Comparison of ENCODE assay signal across 8 cellular contexts in the genomic region with DNA sequence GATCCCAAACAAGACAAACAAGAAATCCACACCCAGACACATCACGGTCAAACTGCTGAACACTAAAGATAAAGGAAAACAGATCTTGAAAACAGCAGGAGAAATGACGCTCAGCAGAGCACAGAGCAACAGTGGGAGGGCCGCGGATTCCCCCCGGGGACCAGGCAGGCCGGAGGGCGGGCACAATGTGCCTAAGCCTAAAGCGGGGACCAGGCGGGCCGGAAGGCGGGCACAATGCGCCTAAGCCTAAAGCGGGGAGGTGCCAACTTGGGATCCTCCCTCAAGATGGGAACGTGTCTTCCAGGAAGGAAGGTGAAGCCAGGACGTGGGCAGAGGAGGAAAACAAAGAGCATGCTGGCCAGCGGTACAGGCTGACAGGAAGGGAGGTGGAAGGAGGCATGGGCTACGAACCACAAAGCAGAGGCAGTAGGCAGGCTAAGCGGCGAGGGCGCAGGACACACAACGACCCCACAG. TPM values are rescaled to one million over a fixed set of nuclear protein-coding genes. Genes with fewer than 3 reads are reported as not detected.
DNase-seq lines count a peak whose midpoint lies in the region; ATAC-seq and TF ChIP-seq lines count a peak whose summit lies in the region.

No MANE protein-coding gene starts in this region.

- 0 out of 2 replicates have a peak overlapping the region, but pooled peaks have one; percentile 11 for H3K4me2 ChIP-seq in OCI-LY1 (ENCODE audit: low read length)

- no TSS peak for BruUV-seq in Calu3 (replicated peaks; lab: Mats Ljungman, UMichigan)

- no peaks in the 10 kb centered on the region for H3K9me2 ChIP-seq in OCI-LY1 (ENCODE audit: low read depth, low read length)

- H3K36me3 Mint-ChIP-seq in naive thymus-derived CD4-positive, alpha-beta T cell = peaks cover 0 to 4% (median 0%) of the 10 kb centered on the region in 5 donors
- H3K36me3 Mint-ChIP-seq in Calu3 (ENCODE audit: insufficient read depth, unreplicated experiment) = no peaks in the 10 kb centered on the region

- no peak for ATAC-seq in naive thymus-derived CD4-positive, alpha-beta T cell

- peak; percentile 94 for DNase-seq in H7
- peak; percentile 60 for DNase-seq in epithelial cell of esophagus (ENCODE audit: low read depth)
- no peak for DNase-seq in naive thymus-derived CD4-positive, alpha-beta T cell
- DNase-seq in effector CD4-positive, alpha-beta T cell = no peak
- no peak for DNase-seq in effector memory CD4-positive, alpha-beta T cell
- DNase-seq in Calu3 = no peak

- H3F3A ChIP-seq in OCI-LY1 (ENCODE audit: insufficient read depth, low read length) = no peaks in the 10 kb centered on the region

- peaks cover 0 to 15% (median 4%) of the 10 kb centered on the region in 5 donors for H3K27me3 Mint-ChIP-seq in naive thymus-derived CD4-positive, alpha-beta T cell
- no peaks in the 10 kb centered on the region for H3K27me3 Mint-ChIP-seq in Calu3 (ENCODE audit: unreplicated experiment)

- POLR2A ChIA-PET in naive thymus-derived CD4-positive, alpha-beta T cell (lab: Charles Lee) = no interaction called here

- H3K4me1 Mint-ChIP-seq in naive thymus-derived CD4-positive, alpha-beta T cell = peaks cover 5 to 18% (median 13%) of the 10 kb centered on the region in 7 donors
- no peaks in the 10 kb centered on the region for H3K4me1 Mint-ChIP-seq in Calu3 (ENCODE audit: low read depth, unreplicated experiment)

- no peaks in the 10 kb centered on the region for H4K20me1 ChIP-seq in OCI-LY1 (ENCODE audit: insufficient read depth, low read length)

- H3K79me2 ChIP-seq in OCI-LY1 (ENCODE audit: insufficient read depth, low read length) = no peaks in the 10 kb centered on the region

- no peak overlapping the region for H2AFZ ChIP-seq in OCI-LY1 (ENCODE audit: low read length)

- H3K4me3 ChIP-seq in GM08714 (ENCODE audit: low read length) (peak overlapping the region; percentile 35; the same call in 1 of the 2 replicates), H7 (ENCODE audit: insufficient read depth, low read depth, low read length) (no peak overlapping the region), OCI-LY1 (ENCODE audit: low read depth, low read length, poor library complexity, severe bottlenecking) (no peak overlapping the region), epithelial cell of esophagus (ENCODE audit: low read length) (no peak overlapping the region)
- H3K4me3 ChIP-seq in naive thymus-derived CD4-positive, alpha-beta T cell (ENCODE audit: low read length) = no peak overlapping the region
- no peak overlapping the region for H3K4me3 ChIP-seq in effector memory CD4-positive, alpha-beta T cell (ENCODE audit: insufficient read depth, low read depth, low read length, poor library complexity, severe bottlenecking)

- peak overlapping the region in 7 of 10 donors; percentile 6 to 85 (median 38) for H3K4me3 Mint-ChIP-seq in naive thymus-derived CD4-positive, alpha-beta T cell
- H3K4me3 Mint-ChIP-seq in Calu3 (ENCODE audit: low read depth, unreplicated experiment) = no peak overlapping the region

- H3K9ac ChIP-seq in OCI-LY1 (ENCODE audit: low read length) = no peak overlapping the region

- H3K9me3 Mint-ChIP-seq in naive thymus-derived CD4-positive, alpha-beta T cell = no peaks in the 10 kb centered on the region
- no peaks in the 10 kb centered on the region for H3K9me3 Mint-ChIP-seq in Calu3 (ENCODE audit: low read depth, unreplicated experiment)

- no peak overlapping the region for H3K27ac ChIP-seq in OCI-LY1 (ENCODE audit: low read depth, low read length, poor library complexity, severe bottlenecking)
- H3K27ac ChIP-seq in naive thymus-derived CD4-positive, alpha-beta T cell (ENCODE audit: low read depth, low read length) = no peak overlapping the region
- no peak overlapping the region for H3K27ac ChIP-seq in effector memory CD4-positive, alpha-beta T cell (ENCODE audit: insufficient read depth, low read length, poor library complexity, severe bottlenecking)

- H3K4me1 ChIP-seq in OCI-LY1 (ENCODE audit: insufficient read depth, low read length, severe bottlenecking) = peaks cover 4% of the 10 kb centered on the region
- no peaks in the 10 kb centered on the region for H3K4me1 ChIP-seq in naive thymus-derived CD4-positive, alpha-beta T cell (ENCODE audit: control insufficient read depth in 2 of 2, insufficient read depth in 2 of 2, low read length in 2 of 2)
- H3K4me1 ChIP-seq in effector memory CD4-positive, alpha-beta T cell (ENCODE audit: control insufficient read depth, insufficient read depth, low read length, poor library complexity, severe bottlenecking) = no peaks in the 10 kb centered on the region

- CTCF ChIA-PET in naive thymus-derived CD4-positive, alpha-beta T cell (lab: Charles Lee) = no interaction called here
- CTCF ChIA-PET in Calu3 (lab: Charles Lee) = no interaction called here

- H3K27me3 ChIP-seq in H7 (ENCODE audit: control insufficient read depth, insufficient read depth, low read length) (no peaks in the 10 kb centered on the region), OCI-LY1 (ENCODE audit: insufficient read depth, low read length) (peaks cover 3% of the 10 kb centered on the region; the same call in 1 of the 2 replicates)
- no peaks in the 10 kb centered on the region for H3K27me3 ChIP-seq in naive thymus-derived CD4-positive, alpha-beta T cell (ENCODE audit: control insufficient read depth in 2 of 2, insufficient read depth in 2 of 2, low read length in 2 of 2)
- H3K27me3 ChIP-seq in effector memory CD4-positive, alpha-beta T cell (replicated peaks; ENCODE audit: control insufficient read depth, insufficient read depth, low read length, poor library complexity, severe bottlenecking) = no peaks in the 10 kb centered on the region

- H3K36me3 ChIP-seq in H7 (replicated peaks; ENCODE audit: control insufficient read depth, insufficient read depth, low read length) = peaks cover 2% of the 10 kb centered on the region
- no peaks in the 10 kb centered on the region for H3K36me3 ChIP-seq in OCI-LY1 (ENCODE audit: insufficient read depth, low read length)
- H3K36me3 ChIP-seq in naive thymus-derived CD4-positive, alpha-beta T cell (ENCODE audit: control insufficient read depth in 2 of 3, insufficient read depth in 3 of 3, low read length in 3 of 3) = no peaks in the 10 kb centered on the region
- H3K36me3 ChIP-seq in effector memory CD4-positive, alpha-beta T cell (ENCODE audit: control insufficient read depth, insufficient read depth, low read length) = peaks cover 6% of the 10 kb centered on the region

- no peaks in the 10 kb centered on the region for H3K9me3 ChIP-seq in OCI-LY1 (ENCODE audit: low read length)
- H3K9me3 ChIP-seq in naive thymus-derived CD4-positive, alpha-beta T cell (ENCODE audit: control insufficient read depth in 2 of 3, low read length in 3 of 3) = no peaks in the 10 kb centered on the region
- H3K9me3 ChIP-seq in effector memory CD4-positive, alpha-beta T cell (ENCODE audit: control insufficient read depth, low read length) = no peaks in the 10 kb centered on the region

- intact Hi-C loops in naive thymus-derived CD4-positive, alpha-beta T cell (cut with micrococcal nuclease) = no loop called here
- intact Hi-C loops in Calu3 (cut with micrococcal nuclease; ENCODE audit: unreplicated experiment) = no loop called here

- peak overlapping the region in 1 of 9 donors; percentile 11 for H3K27ac Mint-ChIP-seq in naive thymus-derived CD4-positive, alpha-beta T cell
- no peak overlapping the region for H3K27ac Mint-ChIP-seq in Calu3 (ENCODE audit: unreplicated experiment)

- no peak for TF ChIP-seq CTCF in OCI-LY1 (IDR thresholded peaks at IDR 0.05; ENCODE audit: low read length)
- TF ChIP-seq CTCF in epithelial cell of esophagus (IDR thresholded peaks at IDR 0.05; ENCODE audit: insufficient read depth, low read depth, low read length, missing control alignments) = no peak
- no peak for TF ChIP-seq CTCF in Calu3 (IDR thresholded peaks at IDR 0.05; ENCODE audit: unreplicated experiment)

RNA-seq across cellular contexts. Expression of a gene that starts 31.1 kb away (rescaled TPM):
- 84.2 and 85.7 TPM in 2 replicates for total RNA-seq in H7 (2014; rRNA removed; shearing (Covaris generic))
- 10 to 100 TPM in 4 of 5 experiments, 1 to 10 TPM in 1; 3.8 to 37.8 (median 10.4) TPM for total RNA-seq in naive thymus-derived CD4-positive, alpha-beta T cell
- under 1 TPM; 0.40 to 0.95 TPM for polyA plus RNA-seq in naive thymus-derived CD4-positive, alpha-beta T cell
- 53.7 and 60.1 TPM in 2 replicates for total RNA-seq in Calu3 (2022)

Comparison
In these comparisons a context has a peak if more than half of its experiments do, and no peak if none do; other contexts are left out.
1. DNase-seq: peak in H7 (single experiment) and epithelial cell of esophagus (single experiment); none in naive thymus-derived CD4-positive, alpha-beta T cell (0 of 9), effector CD4-positive, alpha-beta T cell (single experiment), effector memory CD4-positive, alpha-beta T cell (0 of 3) and Calu3 (single experiment).